In the genomic region with DNA sequence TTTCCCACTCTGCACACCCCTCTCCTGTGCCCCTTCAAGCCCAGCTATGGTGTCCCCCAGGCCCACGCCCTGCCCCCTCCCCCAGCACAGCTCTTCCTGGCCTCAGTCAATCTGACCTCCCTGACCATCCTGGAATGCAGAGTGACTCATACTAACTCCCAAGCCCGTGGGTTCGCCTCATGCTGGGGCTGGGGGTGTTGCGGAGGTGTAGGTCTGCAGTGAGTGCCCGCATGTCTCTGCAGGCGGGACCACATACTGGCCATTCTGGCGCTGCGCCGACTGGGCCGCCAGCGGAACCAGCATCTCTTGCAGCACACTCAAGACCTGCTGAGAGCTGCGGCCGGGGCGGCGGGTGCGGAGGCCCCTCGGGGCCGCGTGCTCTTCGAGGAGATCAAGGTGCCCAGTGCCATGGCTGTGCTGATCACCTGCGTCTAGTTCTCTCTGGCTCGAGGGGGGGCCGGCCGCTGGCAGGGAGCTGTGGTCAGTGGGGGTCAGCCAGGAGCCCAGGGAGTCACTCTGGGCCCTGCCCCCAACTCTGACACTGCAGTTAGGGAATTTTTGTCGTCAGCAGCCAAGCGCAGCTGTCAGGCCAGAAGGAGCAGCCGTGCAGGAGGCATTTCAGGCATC, we compare ENCODE assay signal across 6 cellular contexts. TPM values are rescaled to one million over a fixed set of nuclear protein-coding genes. Genes with fewer than 3 reads are reported as not detected.
DNase-seq lines count a peak whose midpoint lies in the region; ATAC-seq and TF ChIP-seq lines count a peak whose summit lies in the region.

No MANE protein-coding gene starts in this region.

- TF ChIP-seq POLR2A in lower leg skin (IDR thresholded peaks at IDR 0.05), result no peak

- WGBS in lower leg skin, 2 donors, result 37 to 52% methylated on average over 3 to 23 of the region's 27 CpGs

- H3K4me3 ChIP-seq in stomach smooth muscle (ENCODE audit: low read length in 2 of 2), result no peak overlapping the region
- H3K4me3 ChIP-seq in lower leg skin (ENCODE audit: low read depth, poor library complexity, severe bottlenecking), result no peak overlapping the region

- no peak for ATAC-seq in GM21423 (IDR thresholded peaks at IDR 0.05; ENCODE audit: unreplicated experiment)

- DNase-seq in NCI-H460 (ENCODE audit: extremely low read depth, low read depth) (peak; percentile 83), glomerular visceral epithelial cell (ENCODE audit: extremely low spot score) (peak; percentile 96), lower leg skin (ENCODE audit: low spot score in 2 of 2) (no peak), NCI-H526 treated with DMSO at 0.1 percent for 48 hours (lab: John Stamatoyannopoulos, UW) (no peak)

- peaks cover 2 to 8% of the 10 kb centered on the region in 2 donors for H3K27me3 ChIP-seq in stomach smooth muscle (ENCODE audit: control insufficient read depth in 1 of 2, insufficient read depth in 2 of 2, low read length in 2 of 2)

- H3K9ac ChIP-seq in stomach smooth muscle (ENCODE audit: low read length in 2 of 2), result no peak overlapping the region

- intact Hi-C loops in lower leg skin (cut with DNase I; ENCODE audit: low total_unique reads), result loop anchor here (5.0 kb wide), 1 partner anchor 182 kb away; no protein-coding TSS in a partner anchor

- H3K27ac ChIP-seq in stomach smooth muscle (ENCODE audit: low read length), result peak overlapping the region; percentile 37

- no peaks in the 10 kb centered on the region for H3K36me3 ChIP-seq in stomach smooth muscle (ENCODE audit: control insufficient read depth in 2 of 2, insufficient read depth in 2 of 2, low read length in 2 of 2)

- peaks cover 32% of the 10 kb centered on the region for H3K4me1 ChIP-seq in stomach smooth muscle (ENCODE audit: control insufficient read depth, insufficient read depth, low read length)

- H3K9me3 ChIP-seq in stomach smooth muscle (ENCODE audit: control insufficient read depth in 2 of 2, low read length in 2 of 2), result no peaks in the 10 kb centered on the region

- no peak for TF ChIP-seq CTCF in lower leg skin (IDR thresholded peaks at IDR 0.05)

RNA-seq across cellular contexts. Expression of a gene that starts 13.4 kb away (rescaled TPM):
- total RNA-seq in NCI-H460 (2014; rRNA removed; shearing (Covaris generic)), result 383 and 397 TPM in 2 replicates
- 867 and 904 TPM in 2 replicates for polyA plus RNA-seq in NCI-H460 (2014; cell fraction: nucleus; rRNA removed)
- total RNA-seq in lower leg skin, result 10 to 100 TPM in 3 of 4 donors, 1 to 10 TPM in 1; 8.2 to 33.6 (median 20.3) TPM

RNA-seq across cellular contexts. Expression of a gene that starts 15.4 kb away (rescaled TPM):
- 0.72 and 1.8 TPM in 2 replicates for total RNA-seq in NCI-H460 (2014; rRNA removed; shearing (Covaris generic))
- polyA plus RNA-seq in NCI-H460 (2014; cell fraction: nucleus; rRNA removed), result 4.9 and 23.1 TPM in 2 replicates
- under 1 TPM in 2 of 4 donors, not detected in 2; 0.64 to 0.75 TPM for total RNA-seq in lower leg skin

RNA-seq across cellular contexts. Expression of a gene that starts 25.9 kb away (rescaled TPM):
- total RNA-seq in NCI-H460 (2014; rRNA removed; shearing (Covaris generic)), result not detected in 2 replicates
- polyA plus RNA-seq in NCI-H460 (2014; cell fraction: nucleus; rRNA removed), result not detected in 2 replicates
- total RNA-seq in lower leg skin, result not detected

RNA-seq across cellular contexts. Expression of a gene that starts 52.6 kb away (rescaled TPM):
- 49.8 and 54.9 TPM in 2 replicates for total RNA-seq in NCI-H460 (2014; rRNA removed; shearing (Covaris generic))
- 60.8 and 89.8 TPM in 2 replicates for polyA plus RNA-seq in NCI-H460 (2014; cell fraction: nucleus; rRNA removed)
- 100 to 1,000 TPM in 2 of 4 donors, 10 to 100 TPM in 2; 85.3 to 174 (median 101) TPM for total RNA-seq in lower leg skin

Comparison
In these comparisons a context has a peak if more than half of its experiments do, and no peak if none do; other contexts are left out.
1. DNase-seq: peak in NCI-H460 (single experiment) and glomerular visceral epithelial cell (single experiment); none in lower leg skin (0 of 2) and NCI-H526 treated with DMSO at 0.1 percent for 48 hours (single experiment).
2. RNA of a gene that starts 13.4 kb away (total RNA-seq): 383 to 397 TPM in NCI-H460; 8.2 to 33.6 TPM in lower leg skin; every median in the first group is over 10 times any median in the second.